20 cellular contexts compared by ENCODE assay signal in the genomic region with DNA sequence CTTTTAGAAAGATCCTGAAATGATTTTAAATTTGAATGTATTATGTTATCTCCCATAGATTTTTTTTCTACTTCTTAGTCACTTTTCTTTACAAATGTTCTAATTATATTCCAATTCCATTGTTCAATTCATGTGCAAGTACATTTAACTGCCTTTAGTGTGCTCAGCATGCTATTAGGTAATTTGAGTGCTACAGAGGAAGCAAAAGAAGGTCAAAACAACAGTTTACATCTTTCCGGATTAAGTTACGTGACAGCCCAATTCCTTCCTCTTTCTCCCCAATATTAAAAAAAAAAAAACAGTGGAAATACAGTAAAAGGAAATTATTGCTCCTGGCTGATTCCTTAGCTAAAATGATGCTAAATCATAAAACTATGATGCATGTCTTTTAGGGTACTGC.
A peak's percentile ranks its signal among the peaks of the same experiment; 100 is the strongest.
DNase-seq lines count a peak whose midpoint lies in the region; ATAC-seq and FAIRE-seq lines count a peak whose summit lies in the region.
"Had no signal": no experiment of that assay in that cellular context is flagged by ENCODE, and none has a peak within 500 bp of the region (broad histone marks: within the 10 kb centered on the region; RNA-seq: fewer than 3 reads in every experiment).

No MANE protein-coding gene starts in this region.

- H3K36me3 Mint-ChIP-seq in T-helper 17 cell (ENCODE audit: low read depth), result no peaks in the 10 kb centered on the region
- H3K36me3 Mint-ChIP-seq: activated naive CD4-positive, alpha-beta T cell treated with anti-CD3 and anti-CD28 coated beads, Interleukin-2, amount 50 U/mL, for 24 hours; naive thymus-derived CD8-positive, alpha-beta T cell had no signal

- H3K4me3 ChIP-seq in iPS-20b (ENCODE audit: low read length), result peak overlapping the region; percentile 29; the same call in 1 of the 2 replicates
- H3K4me3 ChIP-seq: ascending aorta had no signal

- H3K27ac Mint-ChIP-seq in T-helper 17 cell, result no peak overlapping the region
- H3K27ac Mint-ChIP-seq: activated naive CD4-positive, alpha-beta T cell treated with anti-CD3 and anti-CD28 coated beads, Interleukin-2, amount 50 U/mL, for 24 hours; activated T-cell treated with anti-CD3 and anti-CD28 coated beads, Interleukin-2, amount 50 U/mL, for 72 hours; naive thymus-derived CD8-positive, alpha-beta T cell; stimulated activated naive CD8-positive, alpha-beta T cell treated with anti-CD3 and anti-CD28 coated beads, Interleukin-15, amount 100 ng/mL, for 72 hours had no signal

- FAIRE-seq in HTR-8/SVneo (lab: Jason Lieb, UNC), result peak; percentile 62

- H3K9me3 ChIP-seq in T-helper 17 cell (ENCODE audit: control insufficient read depth, low read length, poor library complexity, severe bottlenecking) (no peaks in the 10 kb centered on the region), iPS-20b (ENCODE audit: insufficient read depth, low read depth, low read length) (no peaks in the 10 kb centered on the region)
- H3K9me3 ChIP-seq: ascending aorta had no signal

- peak overlapping the region; percentile 12 for H3K4me3 Mint-ChIP-seq in T-helper 17 cell
- H3K4me3 Mint-ChIP-seq: activated naive CD4-positive, alpha-beta T cell treated with anti-CD3 and anti-CD28 coated beads, Interleukin-2, amount 50 U/mL, for 24 hours; activated T-cell treated with anti-CD3 and anti-CD28 coated beads, Interleukin-2, amount 50 U/mL, for 72 hours; naive thymus-derived CD8-positive, alpha-beta T cell; stimulated activated naive CD8-positive, alpha-beta T cell treated with anti-CD3 and anti-CD28 coated beads, Interleukin-15, amount 100 ng/mL, for 72 hours had no signal

- peak overlapping the region; percentile 30; the same call in 1 of the 2 replicates for H3K9ac ChIP-seq in iPS-20b (ENCODE audit: low read depth, low read length)
- H3K9ac ChIP-seq: KMS-11 had no signal

- ATAC-seq in T-helper 17 cell, result no peak
- no peak for ATAC-seq in HG03469 (IDR thresholded peaks at IDR 0.05; ENCODE audit: unreplicated experiment)
- ATAC-seq in GM21360 (IDR thresholded peaks at IDR 0.05; ENCODE audit: unreplicated experiment), result no peak
- no peak for ATAC-seq in HG03039 (IDR thresholded peaks at IDR 0.05; ENCODE audit: unreplicated experiment)
- ATAC-seq in HG03521 (IDR thresholded peaks at IDR 0.05; ENCODE audit: unreplicated experiment), result no peak
- ATAC-seq: activated T-cell treated with anti-CD3 and anti-CD28 coated beads, Interleukin-2, amount 50 U/mL, for 72 hours; naive thymus-derived CD8-positive, alpha-beta T cell; stimulated activated naive CD8-positive, alpha-beta T cell treated with anti-CD3 and anti-CD28 coated beads, Interleukin-15, amount 100 ng/mL, for 72 hours had no signal

- peak overlapping the region; percentile 57 for H3K27ac ChIP-seq in iPS-20b (ENCODE audit: low read length)
- H3K27ac ChIP-seq: ascending aorta, KMS-11 had no signal

- H3K27me3 Mint-ChIP-seq in T-helper 17 cell, result peaks cover 2% of the 10 kb centered on the region

- H3K4me1 ChIP-seq in iPS-20b (ENCODE audit: insufficient read depth, low read length), result peaks cover 8% of the 10 kb centered on the region
- H3K4me1 ChIP-seq: ascending aorta had no signal

- H3K36me3 ChIP-seq in iPS-20b (ENCODE audit: insufficient read depth, low read depth, low read length), result no peaks in the 10 kb centered on the region
- H3K36me3 ChIP-seq: ascending aorta had no signal

- no peaks in the 10 kb centered on the region for H3K4me1 Mint-ChIP-seq in T-helper 17 cell
- H3K4me1 Mint-ChIP-seq: activated naive CD4-positive, alpha-beta T cell treated with anti-CD3 and anti-CD28 coated beads, Interleukin-2, amount 50 U/mL, for 24 hours; naive thymus-derived CD8-positive, alpha-beta T cell; stimulated activated naive CD8-positive, alpha-beta T cell treated with anti-CD3 and anti-CD28 coated beads, Interleukin-15, amount 100 ng/mL, for 72 hours had no signal

- no peaks in the 10 kb centered on the region for H3K27me3 ChIP-seq in iPS-20b (ENCODE audit: insufficient read depth, low read length)
- H3K27me3 ChIP-seq: ascending aorta had no signal

- DNase-seq in COR-L47 (lab: John Stamatoyannopoulos, UW) (peak; percentile 7), HTR-8/SVneo (ENCODE audit: insufficient read length, low spot score) (no peak), T-helper 17 cell (no peak)
- DNase-seq: activated CD8-positive, alpha-beta memory T cell treated with anti-CD3 and anti-CD28 coated beads for 24 hours; activated T-cell treated with anti-CD3 and anti-CD28 coated beads, Interleukin-2, amount 50 U/mL, for 72 hours; hypothalamus; naive thymus-derived CD8-positive, alpha-beta T cell; NCI-H1694; NCI-H446 treated with DMSO at 0.1 percent for 48 hours; stimulated activated CD4-positive, alpha-beta T cell treated with anti-CD3 and anti-CD28 coated beads, Interleukin-2, amount 100 ng/mL, for 48 hours; stimulated activated naive CD8-positive, alpha-beta T cell treated with anti-CD3 and anti-CD28 coated beads, Interleukin-15, amount 100 ng/mL, for 72 hours; T-helper 2 cell had no signal
